Comparison of ENCODE assay signal across 8 cellular contexts in genomic region chr2:189441709-189442074, GRCh38. TPM values are rescaled to one million over a fixed set of nuclear protein-coding genes. Genes with fewer than 3 reads are reported as not detected.
A peak's percentile ranks its signal among the peaks of the same experiment; 100 is the strongest.
DNase-seq lines count a peak whose midpoint lies in the region; ATAC-seq, FAIRE-seq and TF ChIP-seq lines count a peak whose summit lies in the region.

No MANE protein-coding gene starts in this region.

- H3K9me3 Mint-ChIP-seq in activated CD4-positive, alpha-beta T cell treated with anti-CD3 and anti-CD28 coated beads, Interleukin-2, amount 10 ng/mL, durations not matched to agents 24 days and 14 days = no peaks in the 10 kb centered on the region
- H3K9me3 Mint-ChIP-seq in activated B cell treated with CpG ODN at 0.5 μM for 24 hours = no peaks in the 10 kb centered on the region

- intact Hi-C loops in activated CD4-positive, alpha-beta T cell treated with anti-CD3 and anti-CD28 coated beads, Interleukin-2, amount 10 ng/mL, durations not matched to agents 24 days and 14 days (cut with micrococcal nuclease) = loop anchor here (1.0 to 10.0 kb wide), 7 partner anchors 141 to 873 kb away; partner anchors contain the start of genes ASNSD1, HIBCH, ORMDL1 and OSGEPL1
- intact Hi-C loops in activated B cell treated with CpG ODN at 0.5 μM for 24 hours (cut with micrococcal nuclease) = loop anchor here (1.0 to 2.0 kb wide), 9 partner anchors 139 to 1579 kb away; partner anchors contain the start of genes ASNSD1, HIBCH, NAB1 and NEMP2

- no peak for TF ChIP-seq CTCF in activated B cell treated with CpG ODN at 0.5 μM for 24 hours (IDR thresholded peaks at IDR 0.05)
- no peak for TF ChIP-seq CTCF in right atrium auricular region (IDR thresholded peaks at IDR 0.05)

- H3K4me3 ChIP-seq in right atrium auricular region (peak overlapping the region; percentile 81 to 83), small intestine (ENCODE audit: low read depth in 1 of 2, low read length in 2 of 2) (peak overlapping the region; percentile 73 to 77)

- H3K27me3 ChIP-seq in right atrium auricular region (no peaks in the 10 kb centered on the region), small intestine (ENCODE audit: control insufficient read depth in 2 of 2, insufficient read depth in 2 of 2, low read length in 2 of 2) (no peaks in the 10 kb centered on the region)

- H3K27ac ChIP-seq in right atrium auricular region = peak overlapping the region; percentile 87 to 88
- peak overlapping the region; percentile 94 to 96 for H3K27ac ChIP-seq in small intestine (ENCODE audit: low read depth in 1 of 2, low read length in 1 of 2)

- H3K4me1 Mint-ChIP-seq in activated CD4-positive, alpha-beta T cell treated with anti-CD3 and anti-CD28 coated beads, Interleukin-2, amount 10 ng/mL, durations not matched to agents 24 days and 14 days = peaks cover 14% of the 10 kb centered on the region
- peaks cover 29% of the 10 kb centered on the region for H3K4me1 Mint-ChIP-seq in activated B cell treated with CpG ODN at 0.5 μM for 24 hours

- WGBS in small intestine, 3 donors = 0 to 1% (median 0%) methylated on average over 12 of the region's 12 CpGs

- no peak overlapping the region for H3K4me3 Mint-ChIP-seq in activated CD4-positive, alpha-beta T cell treated with anti-CD3 and anti-CD28 coated beads, Interleukin-2, amount 10 ng/mL, durations not matched to agents 24 days and 14 days
- H3K4me3 Mint-ChIP-seq in activated B cell treated with CpG ODN at 0.5 μM for 24 hours = peak overlapping the region; percentile 98

- peak overlapping the region; percentile 99 for H3K27ac Mint-ChIP-seq in activated CD4-positive, alpha-beta T cell treated with anti-CD3 and anti-CD28 coated beads, Interleukin-2, amount 10 ng/mL, durations not matched to agents 24 days and 14 days
- peak overlapping the region; percentile 99 for H3K27ac Mint-ChIP-seq in activated B cell treated with CpG ODN at 0.5 μM for 24 hours

- peaks cover 7% of the 10 kb centered on the region for H3K27me3 Mint-ChIP-seq in activated CD4-positive, alpha-beta T cell treated with anti-CD3 and anti-CD28 coated beads, Interleukin-2, amount 10 ng/mL, durations not matched to agents 24 days and 14 days
- H3K27me3 Mint-ChIP-seq in activated B cell treated with CpG ODN at 0.5 μM for 24 hours = no peaks in the 10 kb centered on the region

- H3K9me3 ChIP-seq in right atrium auricular region = no peaks in the 10 kb centered on the region
- no peaks in the 10 kb centered on the region for H3K9me3 ChIP-seq in small intestine (ENCODE audit: control insufficient read depth, low read depth)

- H3K4me1 ChIP-seq in right atrium auricular region (peaks cover 0 to 15% of the 10 kb centered on the region in 2 donors), small intestine (ENCODE audit: control insufficient read depth in 2 of 2, insufficient read depth in 1 of 2, low read depth in 1 of 2, low read length in 1 of 2) (peaks cover 2 to 16% of the 10 kb centered on the region in 2 donors)

- DNase-seq in activated CD4-positive, alpha-beta T cell treated with anti-CD3 and anti-CD28 coated beads, Interleukin-2, amount 10 ng/mL, durations not matched to agents 24 days and 14 days = no peak
- DNase-seq in activated CD4-positive, alpha-beta T cell treated with anti-CD3 and anti-CD28 coated beads for 1 hour = no peak
- DNase-seq in activated B cell treated with CpG ODN at 0.5 μM for 24 hours (no peak), right atrium auricular region (ENCODE audit: low spot score) (peak; percentile 59), small intestine (no peak), RPMI8226 (no peak)
- no peak for DNase-seq in activated effector memory CD4-positive, alpha-beta T cell treated with anti-CD3 and anti-CD28 coated beads, Interleukin-2, amount 50 U/mL, for 16 hours

- H3K36me3 ChIP-seq in right atrium auricular region = no peaks in the 10 kb centered on the region
- H3K36me3 ChIP-seq in small intestine (ENCODE audit: control insufficient read depth in 2 of 2, insufficient read depth in 2 of 2, low read length in 2 of 2) = peaks cover 0 to 2% of the 10 kb centered on the region in 2 donors

- H3K36me3 Mint-ChIP-seq in activated CD4-positive, alpha-beta T cell treated with anti-CD3 and anti-CD28 coated beads, Interleukin-2, amount 10 ng/mL, durations not matched to agents 24 days and 14 days (ENCODE audit: low read depth) = peaks cover 14% of the 10 kb centered on the region
- peaks cover 15% of the 10 kb centered on the region for H3K36me3 Mint-ChIP-seq in activated B cell treated with CpG ODN at 0.5 μM for 24 hours (ENCODE audit: low read depth)

- POLR2A ChIA-PET in activated B cell treated with CpG ODN at 0.5 μM for 24 hours (lab: Charles Lee) = interaction anchor here (0.7 to 2.6 kb wide), 3 partner anchors 19 to 1440 kb away, joined by 3 to 5 read pairs (median 3); no protein-coding TSS in a partner anchor

- CTCF ChIA-PET in activated B cell treated with CpG ODN at 0.5 μM for 24 hours (lab: Charles Lee) = no interaction called here

- ATAC-seq in activated B cell treated with CpG ODN at 0.5 μM for 24 hours (ENCODE audit: low read depth) = peak; percentile 43
- ATAC-seq in HG03175 (IDR thresholded peaks at IDR 0.05; ENCODE audit: unreplicated experiment) = no peak

- no peak for FAIRE-seq in small intestine (lab: Jason Lieb, UNC)

RNA-seq across cellular contexts. Expression of gene WDR75, which starts 0.4 kb away (rescaled TPM):
- 117 and 121 TPM in 2 replicates for total RNA-seq in activated CD4-positive, alpha-beta T cell treated with anti-CD3 and anti-CD28 coated beads, Interleukin-2, amount 10 ng/mL, durations not matched to agents 24 days and 14 days
- 53.0 and 61.2 TPM in 2 replicates for total RNA-seq in activated B cell treated with CpG ODN at 0.5 μM for 24 hours
- 10 to 100 TPM; 11.8 to 15.9 TPM for total RNA-seq in right atrium auricular region
- 10 to 100 TPM; 11.6 to 17.4 (median 13.9) TPM for polyA plus RNA-seq in small intestine
